In genomic region chr16:24838554-24839266, GRCh38 we compare ENCODE assay signal across 10 cellular contexts. TPM values are rescaled to one million over a fixed set of nuclear protein-coding genes. Genes with fewer than 3 reads are reported as not detected.
DNase-seq lines count a peak whose midpoint lies in the region; ATAC-seq and TF ChIP-seq lines count a peak whose summit lies in the region.
"Had no signal": no experiment of that assay in that cellular context is flagged by ENCODE, and none has a peak within 500 bp of the region (broad histone marks: within the 10 kb centered on the region; RNA-seq: fewer than 3 reads in every experiment).

No MANE protein-coding gene starts in this region.

- H3K36me3 ChIP-seq in MM.1S (replicated peaks; ENCODE audit: insufficient read depth, low read length): no peaks in the 10 kb centered on the region
- H3K36me3 ChIP-seq: SJSA1 had no signal

- no peaks in the 10 kb centered on the region for H3K4me1 ChIP-seq in MM.1S (ENCODE audit: low read length)

- no peak overlapping the region for H3K4me3 Mint-ChIP-seq in WTC11

- H3K9me3 ChIP-seq in MM.1S (replicated peaks; ENCODE audit: insufficient read depth, low read length): no peaks in the 10 kb centered on the region
- H3K9me3 ChIP-seq: SJSA1 had no signal

- no peaks in the 10 kb centered on the region for H3K27me3 Mint-ChIP-seq in WTC11 (ENCODE audit: low read depth)

- H3K27ac Mint-ChIP-seq in WTC11: no peak overlapping the region

- H3K4me2 ChIP-seq in MM.1S (ENCODE audit: low read depth, low read length): no peak overlapping the region

- TF ChIP-seq CTCF in AG09309 (IDR thresholded peaks at IDR 0.05; ENCODE audit: control insufficient read depth, insufficient read depth, low read depth, low read length, missing control alignments) (no peak), epithelial cell of esophagus (IDR thresholded peaks at IDR 0.05; ENCODE audit: insufficient read depth, low read depth, low read length, missing control alignments) (no peak), WTC11 (IDR thresholded peaks at IDR 0.05) (no peak), MM.1S (IDR thresholded peaks at IDR 0.05; ENCODE audit: low read length) (no peak)

- no peak overlapping the region for H3K9ac ChIP-seq in MM.1S (ENCODE audit: low read length)

- DNase-seq in AG09309 (ENCODE audit: low read depth): peak; percentile 34
- DNase-seq in OCI-M1 (lab: John Stamatoyannopoulos, UW): peak; percentile 88
- peak; percentile 69 for DNase-seq in epithelial cell of esophagus (ENCODE audit: low read depth)
- DNase-seq in midbrain (lab: John Stamatoyannopoulos, UW): peak; percentile 84
- no peak for DNase-seq in WTC11 (ENCODE audit: low spot score)
- no peak for DNase-seq in MM.1S
- no peak for DNase-seq in NCI-H1092 (lab: John Stamatoyannopoulos, UW)
- no peak for DNase-seq in activated CD4-positive, alpha-beta T cell treated with anti-CD3 and anti-CD28 coated beads for 48 hours
- DNase-seq: DND-41 had no signal

- H4K20me1 ChIP-seq in MM.1S (ENCODE audit: insufficient read depth, low read length): no peaks in the 10 kb centered on the region

- H3K4me3 ChIP-seq in AG09309 (ENCODE audit: control insufficient read depth, low read depth, low read length) (no peak overlapping the region), epithelial cell of esophagus (ENCODE audit: low read length) (no peak overlapping the region), MM.1S (ENCODE audit: low read length) (no peak overlapping the region)
- H3K4me3 ChIP-seq: SJSA1 had no signal

- CTCF ChIA-PET in WTC11 (lab: Charles Lee): no interaction called here

- no peaks in the 10 kb centered on the region for H3K9me3 Mint-ChIP-seq in WTC11

- no peaks in the 10 kb centered on the region for H3K4me1 Mint-ChIP-seq in WTC11

- no peaks in the 10 kb centered on the region for H3K36me3 Mint-ChIP-seq in WTC11

- no peak for ATAC-seq in WTC11

- POLR2A ChIA-PET in WTC11 (lab: Charles Lee): no interaction called here

- H2AFZ ChIP-seq in MM.1S (ENCODE audit: low read length): no peak overlapping the region

- H3K9me2 ChIP-seq in MM.1S (replicated peaks; ENCODE audit: insufficient read depth, low read length): no peaks in the 10 kb centered on the region

- H3K27ac ChIP-seq in MM.1S (ENCODE audit: low read length): no peak overlapping the region
- H3K27ac ChIP-seq: SJSA1 had no signal

- H3K79me2 ChIP-seq in MM.1S (ENCODE audit: low read length): no peaks in the 10 kb centered on the region

- H3F3A ChIP-seq in MM.1S (ENCODE audit: insufficient read depth, low read length): no peaks in the 10 kb centered on the region

- no peaks in the 10 kb centered on the region for H3K27me3 ChIP-seq in MM.1S (replicated peaks; ENCODE audit: insufficient read depth, low read length)
- H3K27me3 ChIP-seq: SJSA1 had no signal

TF ChIP-seq in WTC11, 78 proteins besides CTCF, POLR2A, EP300 and RAD21:
- TF ChIP-seq TEAD4 (CRISPR knock-in tag; IDR thresholded peaks at IDR 0.05): no peak
- TF ChIP-seq JUN (CRISPR knock-in tag; IDR thresholded peaks at IDR 0.05): no peak
TF ChIP-seq in WTC11: peak in this region for 0.

RNA-seq across cellular contexts. Expression of gene SLC5A11, which starts 7.1 kb away (rescaled TPM):
- total RNA-seq in WTC11 (2021): 0.11 to 0.23 TPM in 2 of 3 replicates, not detected in the other

Comparison
In these comparisons a context has a peak if more than half of its experiments do, and no peak if none do; other contexts are left out.
1. DNase-seq: peak in AG09309 (single experiment), OCI-M1 (single experiment), epithelial cell of esophagus (single experiment) and midbrain (single experiment); none in WTC11 (single experiment), MM.1S (single experiment), NCI-H1092 (single experiment) and activated CD4-positive, alpha-beta T cell treated with anti-CD3 and anti-CD28 coated beads for 48 hours (single experiment).